ENCODE assay signal across 9 cellular contexts in genomic region chr5:60597570-60597969, GRCh38.
DNase-seq lines count a peak whose midpoint lies in the region; ATAC-seq, FAIRE-seq and TF ChIP-seq lines count a peak whose summit lies in the region.
"Had no signal": no experiment of that assay in that cellular context is flagged by ENCODE, and none has a peak within 500 bp of the region (broad histone marks: within the 10 kb centered on the region; RNA-seq: fewer than 3 reads in every experiment).

No MANE protein-coding gene starts in this region.

- H3K9ac ChIP-seq in endothelial cell of umbilical vein (replicated peaks; ENCODE audit: extremely low read depth, insufficient read depth, low read length) = no peak overlapping the region

- no peaks in the 10 kb centered on the region for H3K36me3 ChIP-seq in endothelial cell of umbilical vein (ENCODE audit: control insufficient read depth in 2 of 2, extremely low read depth in 1 of 2, insufficient read depth in 2 of 2, low read length in 2 of 2)

- H3K4me2 ChIP-seq in endothelial cell of umbilical vein (ENCODE audit: insufficient read depth, low read length) = no peak overlapping the region

- no peaks in the 10 kb centered on the region for H3K36me3 Mint-ChIP-seq in Calu3 (ENCODE audit: insufficient read depth, unreplicated experiment)
- H3K36me3 Mint-ChIP-seq in progenitor cell of endocrine pancreas (ENCODE audit: insufficient read depth) = peaks cover 3% of the 10 kb centered on the region

- dilution Hi-C loops in endothelial cell of umbilical vein (cut with MboI; ENCODE audit: extremely low pct_ligation_motif_present, low sequenced_read_pairs) = no loop called here

- no peak overlapping the region for H3K4me3 ChIP-seq in endothelial cell of umbilical vein (replicated peaks in 1 of 3; ENCODE audit: insufficient read depth in 1 of 3, low read depth in 1 of 3, low read length in 3 of 3)

- peak; percentile 81 for ATAC-seq in GM18511 (IDR thresholded peaks at IDR 0.05; ENCODE audit: unreplicated experiment)
- ATAC-seq in GM21723 (IDR thresholded peaks at IDR 0.05; ENCODE audit: unreplicated experiment) = peak; percentile 82
- ATAC-seq in HG03571 (IDR thresholded peaks at IDR 0.05; ENCODE audit: unreplicated experiment) = peak; percentile 52

- no peak for FAIRE-seq in endothelial cell of umbilical vein (lab: Jason Lieb, UNC)

- H3K27me3 Mint-ChIP-seq in Calu3 (ENCODE audit: unreplicated experiment) (no peaks in the 10 kb centered on the region), progenitor cell of endocrine pancreas (no peaks in the 10 kb centered on the region)

- H3K9me3 Mint-ChIP-seq in Calu3 (ENCODE audit: low read depth, unreplicated experiment) (no peaks in the 10 kb centered on the region), progenitor cell of endocrine pancreas (ENCODE audit: low read depth) (no peaks in the 10 kb centered on the region)

- H3K27ac ChIP-seq in endothelial cell of umbilical vein (ENCODE audit: insufficient read depth, low read depth, low read length) = no peak overlapping the region

- no peaks in the 10 kb centered on the region for H3K4me1 Mint-ChIP-seq in Calu3 (ENCODE audit: low read depth, unreplicated experiment)
- H3K4me1 Mint-ChIP-seq in progenitor cell of endocrine pancreas (ENCODE audit: low read depth) = no peaks in the 10 kb centered on the region

- DNase-seq in endothelial cell of umbilical vein (ENCODE audit: low read depth, low spot score) = peak; percentile 49
- no peak for DNase-seq in amygdala (lab: John Stamatoyannopoulos, UW)
- DNase-seq in Calu3 = no peak
- no peak for DNase-seq in progenitor cell of endocrine pancreas (ENCODE audit: low spot score, unreplicated experiment)
- no peak for DNase-seq in NCI-H2171 treated with DMSO at 0.1 percent for 48 hours (lab: John Stamatoyannopoulos, UW)
- DNase-seq: NCI-H526 treated with DMSO at 0.1 percent for 48 hours had no signal

- H3K4me3 Mint-ChIP-seq in Calu3 (ENCODE audit: low read depth, unreplicated experiment) = no peak overlapping the region
- H3K4me3 Mint-ChIP-seq in progenitor cell of endocrine pancreas (ENCODE audit: low read depth) = no peak overlapping the region

- H3K79me2 ChIP-seq in endothelial cell of umbilical vein (ENCODE audit: control insufficient read depth, insufficient read depth, low read length) = no peaks in the 10 kb centered on the region

- no peak overlapping the region for H3K27ac Mint-ChIP-seq in Calu3 (ENCODE audit: unreplicated experiment)
- no peak overlapping the region for H3K27ac Mint-ChIP-seq in progenitor cell of endocrine pancreas

- TF ChIP-seq POLR2A in endothelial cell of umbilical vein (IDR thresholded peaks at IDR 0.05; ENCODE audit: low read depth, low read length) = no peak

- BruUV-seq in endothelial cell of umbilical vein (replicated peaks; lab: Mats Ljungman, UMichigan) (no TSS peak), Calu3 (replicated peaks; lab: Mats Ljungman, UMichigan) (no TSS peak)

- no peak for TF ChIP-seq CTCF in endothelial cell of umbilical vein (IDR thresholded peaks at IDR 0.05; ENCODE audit: extremely low read depth in 1 of 2, insufficient read depth in 1 of 2, low read depth in 1 of 2, low read length in 2 of 2)
- TF ChIP-seq CTCF in Calu3 (IDR thresholded peaks at IDR 0.05; ENCODE audit: unreplicated experiment) = no peak
- no peak for TF ChIP-seq CTCF in progenitor cell of endocrine pancreas (IDR thresholded peaks at IDR 0.05; ENCODE audit: unreplicated experiment)

- no peaks in the 10 kb centered on the region for H3K9me1 ChIP-seq in endothelial cell of umbilical vein (replicated peaks; ENCODE audit: control insufficient read depth, extremely low read depth, insufficient read depth, low read length)

- H3K9me3 ChIP-seq in endothelial cell of umbilical vein (replicated peaks; ENCODE audit: control insufficient read depth, insufficient read depth, low read length) = no peaks in the 10 kb centered on the region

- peak overlapping the region; percentile 43 for H2AFZ ChIP-seq in endothelial cell of umbilical vein (ENCODE audit: low read depth, low read length)

- POLR2A ChIA-PET in endothelial cell of umbilical vein (lab: Charles Lee) = no interaction called here

- no peaks in the 10 kb centered on the region for H4K20me1 ChIP-seq in endothelial cell of umbilical vein (replicated peaks; ENCODE audit: control insufficient read depth, extremely low read depth, insufficient read depth, low read length)

- CTCF ChIA-PET in endothelial cell of umbilical vein (lab: Charles Lee) (interaction anchor here (1.1 to 2.0 kb wide), 5 partner anchors 11 to 347 kb away, joined by 3 to 11 read pairs (median 3); partner anchors contain the start of genes ERCC8 and NDUFAF2), Calu3 (lab: Charles Lee) (no interaction called here)

- intact Hi-C loops in endothelial cell of umbilical vein (cut with micrococcal nuclease) (no loop called here), Calu3 (cut with micrococcal nuclease; ENCODE audit: unreplicated experiment) (no loop called here)

- no peaks in the 10 kb centered on the region for H3K4me1 ChIP-seq in endothelial cell of umbilical vein (ENCODE audit: control insufficient read depth, extremely low read depth, insufficient read depth, low read length)

- no peaks in the 10 kb centered on the region for H3K27me3 ChIP-seq in endothelial cell of umbilical vein (ENCODE audit: control insufficient read depth in 2 of 2, insufficient read depth in 2 of 2, low read length in 2 of 2)

TF ChIP-seq in endothelial cell of umbilical vein, 7 proteins besides CTCF, POLR2A, EP300 and RAD21:
- TF ChIP-seq GATA2 (IDR thresholded peaks at IDR 0.05; ENCODE audit: insufficient read depth, insufficient read length, low read depth, low read length) (no peak), FOS (IDR thresholded peaks at IDR 0.05; ENCODE audit: borderline replicate concordance, insufficient read depth, low read length) (no peak), POLR2AphosphoS5 (IDR thresholded peaks at IDR 0.05; ENCODE audit: insufficient read depth, low read depth, low read length) (no peak), JUN (IDR thresholded peaks at IDR 0.05; ENCODE audit: borderline replicate concordance, insufficient read depth, insufficient read length, low read depth) (no peak), EZH2 (IDR thresholded peaks at IDR 0.05; ENCODE audit: borderline replicate concordance, low read depth, low read length, severe bottlenecking) (no peak), MYC (IDR thresholded peaks at IDR 0.05; ENCODE audit: low read depth, low read length) (no peak), MAX (IDR thresholded peaks at IDR 0.05; ENCODE audit: insufficient read depth, insufficient read length) (no peak)
